Comparison of ENCODE assay signal across 1 cellular context in the genomic region with DNA sequence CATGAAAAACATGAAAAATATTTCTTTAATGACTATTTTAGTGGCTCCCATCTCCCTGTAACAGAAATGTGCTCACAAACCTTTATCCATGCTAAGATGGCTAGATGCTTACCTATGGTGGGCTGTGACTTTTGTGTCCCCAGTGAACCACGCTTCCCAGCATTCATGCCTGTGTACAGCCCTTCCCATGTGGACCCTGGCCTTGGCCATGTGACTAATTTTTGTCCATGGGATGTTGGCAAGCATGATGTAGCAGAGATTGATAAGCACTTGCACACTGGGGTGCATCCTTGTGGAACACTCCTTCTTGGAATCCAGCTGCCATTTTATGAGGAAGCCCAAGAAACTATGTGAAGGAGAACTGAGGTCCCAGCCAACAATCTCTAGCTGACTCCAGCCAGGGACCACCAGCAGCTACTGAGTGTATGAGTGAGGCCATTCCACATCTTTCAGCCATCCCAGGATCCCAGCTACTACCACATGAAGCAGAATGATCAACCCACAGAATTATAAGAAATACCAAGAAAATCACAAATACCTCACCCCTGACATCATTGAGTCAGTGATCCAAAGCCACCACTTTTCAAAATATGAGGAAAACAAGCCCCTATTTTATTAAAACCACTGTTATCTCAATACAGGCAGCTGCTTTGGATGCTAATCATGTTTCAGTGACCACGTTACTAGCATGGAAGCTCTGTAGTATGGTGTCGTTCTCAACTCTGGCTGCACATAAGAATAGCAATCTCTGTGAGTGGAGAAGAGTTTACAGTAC.
TF ChIP-seq lines count a peak whose summit lies in the region.

No MANE protein-coding gene starts in this region.

TF ChIP-seq in HepG2, 621 proteins besides CTCF, POLR2A, EP300 and RAD21 (continued from another document):
- TF ChIP-seq, protein P1, sequence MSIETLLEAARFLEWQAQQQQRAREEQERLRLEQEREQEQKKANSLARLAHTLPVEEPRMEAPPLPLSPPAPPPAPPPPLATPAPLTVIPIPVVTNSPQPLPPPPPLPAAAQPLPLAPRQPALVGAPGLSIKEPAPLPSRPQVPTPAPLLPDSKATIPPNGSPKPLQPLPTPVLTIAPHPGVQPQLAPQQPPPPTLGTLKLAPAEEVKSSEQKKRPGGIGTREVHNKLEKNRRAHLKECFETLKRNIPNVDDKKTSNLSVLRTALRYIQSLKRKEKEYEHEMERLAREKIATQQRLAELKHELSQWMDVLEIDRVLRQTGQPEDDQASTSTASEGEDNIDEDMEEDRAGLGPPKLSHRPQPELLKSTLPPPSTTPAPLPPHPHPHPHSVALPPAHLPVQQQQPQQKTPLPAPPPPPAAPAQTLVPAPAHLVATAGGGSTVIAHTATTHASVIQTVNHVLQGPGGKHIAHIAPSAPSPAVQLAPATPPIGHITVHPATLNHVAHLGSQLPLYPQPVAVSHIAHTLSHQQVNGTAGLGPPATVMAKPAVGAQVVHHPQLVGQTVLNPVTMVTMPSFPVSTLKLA (IDR thresholded peaks at IDR 0.05), result peak; percentile 97
